Comparison of ENCODE assay signal across 9 cellular contexts in the genomic region with DNA sequence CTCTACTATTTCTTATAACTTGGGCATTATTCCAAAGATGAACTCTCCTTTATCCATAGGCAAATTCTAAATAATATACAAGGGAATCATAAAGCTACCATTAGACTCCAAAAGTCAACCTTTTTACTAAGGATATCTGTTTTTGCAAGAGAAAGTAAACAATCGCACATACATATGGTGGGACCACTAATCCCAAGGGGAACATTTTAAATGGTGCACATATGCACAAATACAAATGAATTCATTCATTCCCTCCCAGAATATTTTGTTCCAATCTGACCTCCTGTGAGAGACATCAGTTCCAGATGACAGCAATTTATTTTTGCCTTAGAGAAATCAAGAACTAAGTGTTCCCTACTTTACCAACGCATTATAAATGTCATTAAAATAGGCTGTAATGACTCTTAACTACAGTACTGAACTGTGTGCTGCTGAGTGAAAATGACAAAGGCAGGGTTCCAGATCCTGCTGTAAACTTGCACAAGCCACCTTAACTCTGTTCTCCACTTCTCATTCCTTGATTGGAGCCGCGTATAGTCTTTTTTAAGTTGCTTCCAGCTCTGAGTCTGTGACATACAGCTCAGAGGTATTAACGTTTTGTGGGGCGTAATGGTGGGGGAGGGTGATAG. TPM values are rescaled to one million over a fixed set of nuclear protein-coding genes. Genes with fewer than 3 reads are reported as not detected.
DNase-seq lines count a peak whose midpoint lies in the region; FAIRE-seq and TF ChIP-seq lines count a peak whose summit lies in the region.
"Had no signal": no experiment of that assay in that cellular context is flagged by ENCODE, and none has a peak within 500 bp of the region (broad histone marks: within the 10 kb centered on the region; RNA-seq: fewer than 3 reads in every experiment).

No MANE protein-coding gene starts in this region.

- H3K27me3 ChIP-seq in esophagus squamous epithelium (no peaks in the 10 kb centered on the region), small intestine (ENCODE audit: control insufficient read depth in 2 of 2, insufficient read depth in 2 of 2, low read length in 2 of 2) (no peaks in the 10 kb centered on the region)

- H3K36me3 ChIP-seq in esophagus squamous epithelium (peaks cover 0 to 18% (median 3%) of the 10 kb centered on the region in 3 donors), small intestine (ENCODE audit: control insufficient read depth in 2 of 2, insufficient read depth in 2 of 2, low read length in 2 of 2) (peaks cover 0 to 2% of the 10 kb centered on the region in 2 donors)

- no peak for TF ChIP-seq POLR2A in esophagus squamous epithelium (IDR thresholded peaks at IDR 0.05)

- peaks cover 37% of the 10 kb centered on the region for H3K4me1 Mint-ChIP-seq in progenitor cell of endocrine pancreas (ENCODE audit: low read depth)

- no peak for FAIRE-seq in small intestine (lab: Jason Lieb, UNC)

- peak overlapping the region; percentile 99 for H3K4me3 Mint-ChIP-seq in progenitor cell of endocrine pancreas (ENCODE audit: low read depth)

- TF ChIP-seq CTCF in esophagus squamous epithelium (IDR thresholded peaks at IDR 0.05) (no peak), progenitor cell of endocrine pancreas (IDR thresholded peaks at IDR 0.05; ENCODE audit: unreplicated experiment) (no peak)

- DNase-seq in RKO (ENCODE audit: low spot score) (peak; percentile 53), esophagus squamous epithelium (lab: John Stamatoyannopoulos, UW) (no peak), progenitor cell of endocrine pancreas (ENCODE audit: low spot score, unreplicated experiment) (no peak), middle frontal gyrus (ENCODE audit: extremely low spot score, low spot score) (no peak), NCI-H226 (no peak), small intestine (no peak)
- no peak for DNase-seq in activated CD4-positive, alpha-beta T cell treated with anti-CD3 and anti-CD28 coated beads for 4 hours
- DNase-seq: amniotic stem cell had no signal

- peaks cover 10% of the 10 kb centered on the region for H3K36me3 Mint-ChIP-seq in progenitor cell of endocrine pancreas (ENCODE audit: insufficient read depth)

- intact Hi-C loops in esophagus squamous epithelium (cut with DNase I): no loop called here

- peak overlapping the region; percentile 100 for H3K27ac Mint-ChIP-seq in progenitor cell of endocrine pancreas

- H3K4me1 ChIP-seq in esophagus squamous epithelium: peaks cover 10 to 66% (median 44%) of the 10 kb centered on the region in 3 donors
- H3K4me1 ChIP-seq in small intestine (ENCODE audit: control insufficient read depth in 2 of 2, insufficient read depth in 1 of 2, low read depth in 1 of 2, low read length in 1 of 2): peaks cover 3 to 16% of the 10 kb centered on the region in 2 donors

- H3K27ac ChIP-seq in esophagus squamous epithelium: peak overlapping the region; percentile 99
- no peak overlapping the region for H3K27ac ChIP-seq in small intestine (ENCODE audit: low read depth in 1 of 2, low read length in 1 of 2)

- peak overlapping the region; percentile 97 for H3K4me3 ChIP-seq in GM08714 (ENCODE audit: low read length)
- H3K4me3 ChIP-seq in esophagus squamous epithelium: peak overlapping the region; percentile 88 to 100 (median 98)
- peak overlapping the region in 1 of 2 donors; percentile 26 for H3K4me3 ChIP-seq in small intestine (ENCODE audit: low read depth in 1 of 2, low read length in 2 of 2)

- WGBS in esophagus squamous epithelium, 2 donors: 10 to 14% methylated on average over 6 of the region's 6 CpGs
- WGBS in small intestine, 3 donors: 7 to 13% (median 12%) methylated on average over 6 of the region's 6 CpGs

- H3K27me3 Mint-ChIP-seq in progenitor cell of endocrine pancreas: no peaks in the 10 kb centered on the region

- H3K9me3 ChIP-seq in esophagus squamous epithelium: no peaks in the 10 kb centered on the region
- no peaks in the 10 kb centered on the region for H3K9me3 ChIP-seq in small intestine (ENCODE audit: control insufficient read depth, low read depth)

- no peaks in the 10 kb centered on the region for H3K9me3 Mint-ChIP-seq in progenitor cell of endocrine pancreas (ENCODE audit: low read depth)

RNA-seq across cellular contexts. Expression of a gene that starts 2.0 kb away (rescaled TPM):
- 100 to 1,000 TPM in 2 of 4 donors, 10 to 100 TPM in 2; 74.1 to 160 (median 119) TPM for total RNA-seq in esophagus squamous epithelium
- 206 and 220 TPM in 2 replicates for total RNA-seq in progenitor cell of endocrine pancreas
- 10 to 100 TPM; 47.6 to 57.5 (median 51.0) TPM for polyA plus RNA-seq in small intestine

Comparison
In these comparisons a context has a peak if more than half of its experiments do, and no peak if none do; other contexts are left out.
1. H3K27ac ChIP-seq: peak in esophagus squamous epithelium (4 of 4); none in small intestine (0 of 2).